In the genomic region with DNA sequence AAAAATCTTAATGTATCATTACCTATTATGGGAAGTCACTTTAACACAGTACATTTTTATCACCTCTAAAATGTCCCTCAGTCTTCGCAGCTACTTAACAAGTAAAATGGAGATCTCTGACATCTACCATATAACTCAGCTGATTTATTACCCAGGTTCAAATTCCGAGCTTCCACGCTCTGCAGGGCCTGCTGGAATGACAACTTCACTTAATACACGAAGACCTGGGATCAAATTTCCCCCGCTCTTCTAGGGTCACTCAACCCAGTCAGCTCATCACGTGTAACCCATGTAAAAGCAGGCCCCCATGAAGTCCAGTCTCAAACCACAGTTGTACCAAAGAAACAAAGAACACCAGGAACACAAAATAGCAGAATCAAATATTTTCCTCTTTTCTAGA, we compare ENCODE assay signal across 18 cellular contexts. TPM values are rescaled to one million over a fixed set of nuclear protein-coding genes. Genes with fewer than 3 reads are reported as not detected.
"Had no signal": no experiment of that assay in that cellular context is flagged by ENCODE, and none has a peak within 500 bp of the region (broad histone marks: within the 10 kb centered on the region; RNA-seq: fewer than 3 reads in every experiment).

No MANE protein-coding gene starts in this region.

- ATAC-seq: left cardiac atrium; left ventricle myocardium superior; naive thymus-derived CD4-positive, alpha-beta T cell; sciatic nerve; stimulated activated naive B cell treated with anti-CD40 and anti-IgM and Interleukin-4, amounts not matched to agents 10 μg/mL and 1 μg/mL and 100 μg/mL, for 72 hours; stimulated activated naive CD8-positive, alpha-beta T cell treated with anti-CD3 and anti-CD28 coated beads, Interleukin-15, amount 100 ng/mL, for 72 hours had no signal

- H3K9me3 ChIP-seq: neutrophil, testis had no signal

- H3K4me1 Mint-ChIP-seq: naive thymus-derived CD4-positive, alpha-beta T cell; stimulated activated naive B cell treated with anti-CD40 and anti-IgM and Interleukin-4, amounts not matched to agents 10 μg/mL and 1 μg/mL and 100 μg/mL, for 72 hours; stimulated activated naive CD8-positive, alpha-beta T cell treated with anti-CD3 and anti-CD28 coated beads, Interleukin-15, amount 100 ng/mL, for 72 hours had no signal

- H3K27ac Mint-ChIP-seq: stimulated activated naive B cell treated with anti-CD40 and anti-IgM and Interleukin-4, amounts not matched to agents 10 μg/mL and 1 μg/mL and 100 μg/mL, for 72 hours; stimulated activated naive CD8-positive, alpha-beta T cell treated with anti-CD3 and anti-CD28 coated beads, Interleukin-15, amount 100 ng/mL, for 72 hours had no signal

- H3K27me3 Mint-ChIP-seq: stimulated activated naive B cell treated with anti-CD40 and anti-IgM and Interleukin-4, amounts not matched to agents 10 μg/mL and 1 μg/mL and 100 μg/mL, for 72 hours; stimulated activated naive CD8-positive, alpha-beta T cell treated with anti-CD3 and anti-CD28 coated beads, Interleukin-15, amount 100 ng/mL, for 72 hours had no signal

- H3K4me1 ChIP-seq: testis, transverse colon had no signal

- H3K36me3 ChIP-seq: neutrophil, transverse colon had no signal

- H3K4me3 ChIP-seq: hepatocyte, lung, testis, transverse colon had no signal

- H3K27ac ChIP-seq: hepatocyte, neutrophil, testis, transverse colon had no signal

- H3K36me3 Mint-ChIP-seq: stimulated activated naive B cell treated with anti-CD40 and anti-IgM and Interleukin-4, amounts not matched to agents 10 μg/mL and 1 μg/mL and 100 μg/mL, for 72 hours had no signal

- DNase-seq: dermis blood vessel endothelial cell; head of caudate nucleus; kidney; left cardiac atrium; left ventricle myocardium superior; mesendoderm; naive thymus-derived CD4-positive, alpha-beta T cell; stimulated activated CD4-positive, alpha-beta T cell treated with anti-CD3 and anti-CD28 coated beads, Interleukin-2, amount 100 ng/mL, for 24 hours; stimulated activated CD4-positive, alpha-beta T cell treated with anti-CD3 and anti-CD28 coated beads, Interleukin-4, amount 100 ng/mL, for 4 hours; stimulated activated naive B cell treated with anti-CD40 and anti-IgM and Interleukin-4, amounts not matched to agents 10 μg/mL and 1 μg/mL and 100 μg/mL, for 72 hours; stimulated activated naive CD8-positive, alpha-beta T cell treated with anti-CD3 and anti-CD28 coated beads, Interleukin-15, amount 100 ng/mL, for 72 hours; testis; transverse colon had no signal

- H3K27me3 ChIP-seq: hepatocyte, neutrophil, testis, transverse colon had no signal

- H3K4me3 Mint-ChIP-seq: naive thymus-derived CD4-positive, alpha-beta T cell; stimulated activated naive B cell treated with anti-CD40 and anti-IgM and Interleukin-4, amounts not matched to agents 10 μg/mL and 1 μg/mL and 100 μg/mL, for 72 hours; stimulated activated naive CD8-positive, alpha-beta T cell treated with anti-CD3 and anti-CD28 coated beads, Interleukin-15, amount 100 ng/mL, for 72 hours had no signal

RNA-seq across cellular contexts. Expression of a gene that starts 44.2 kb away (rescaled TPM):
- total RNA-seq: dermis blood vessel endothelial cell, pulmonary artery endothelial cell had no signal
